In genomic region chr20:50138120-50138478, GRCh38 we compare ENCODE assay signal across 10 cellular contexts. TPM values are rescaled to one million over a fixed set of nuclear protein-coding genes. Genes with fewer than 3 reads are reported as not detected.
DNase-seq lines count a peak whose midpoint lies in the region; ATAC-seq and TF ChIP-seq lines count a peak whose summit lies in the region.
"Had no signal": no experiment of that assay in that cellular context is flagged by ENCODE, and none has a peak within 500 bp of the region (broad histone marks: within the 10 kb centered on the region; RNA-seq: fewer than 3 reads in every experiment).

No MANE protein-coding gene starts in this region.

- no peak for TF ChIP-seq RAD21 in liver (IDR thresholded peaks at IDR 0.05)

- H3K27me3 Mint-ChIP-seq in central memory CD8-positive, alpha-beta T cell = no peaks in the 10 kb centered on the region
- H3K27me3 Mint-ChIP-seq in activated naive CD4-positive, alpha-beta T cell treated with anti-CD3 and anti-CD28 coated beads, Interleukin-2, amount 10 ng/mL, durations not matched to agents 7 days and 5 days = no peaks in the 10 kb centered on the region

- H3K27ac ChIP-seq in PC-9 (peak overlapping the region; percentile 0; the same call in 1 of the 2 replicates), liver (ENCODE audit: low read depth in 1 of 2, low read length in 2 of 2) (peak overlapping the region; percentile 81 to 88), suprapubic skin (peak overlapping the region; percentile 80)

- no peak overlapping the region for H2AFZ ChIP-seq in PC-9

- peaks cover 28% of the 10 kb centered on the region for H3K4me1 Mint-ChIP-seq in central memory CD8-positive, alpha-beta T cell
- peaks cover 14% of the 10 kb centered on the region for H3K4me1 Mint-ChIP-seq in activated naive CD4-positive, alpha-beta T cell treated with anti-CD3 and anti-CD28 coated beads, Interleukin-2, amount 10 ng/mL, durations not matched to agents 7 days and 5 days

- H3K36me3 Mint-ChIP-seq in central memory CD8-positive, alpha-beta T cell (ENCODE audit: insufficient read depth) = peaks cover 23% of the 10 kb centered on the region
- H3K36me3 Mint-ChIP-seq in activated naive CD4-positive, alpha-beta T cell treated with anti-CD3 and anti-CD28 coated beads, Interleukin-2, amount 10 ng/mL, durations not matched to agents 7 days and 5 days = peaks cover 44% of the 10 kb centered on the region

- BruUV-seq in PC-9 (replicated peaks; lab: Mats Ljungman, UMichigan) = no TSS peak

- no peak for TF ChIP-seq POLR2A in suprapubic skin (IDR thresholded peaks at IDR 0.05)

- no peak overlapping the region for H3K4me3 ChIP-seq in PC-9
- H3K4me3 ChIP-seq in liver (ENCODE audit: low read depth in 1 of 3, low read length in 3 of 3) = no peak overlapping the region
- no peak overlapping the region for H3K4me3 ChIP-seq in suprapubic skin

- H3K9me3 ChIP-seq in PC-9 (ENCODE audit: insufficient read depth, low read depth) (no peaks in the 10 kb centered on the region), liver (ENCODE audit: control insufficient read depth in 4 of 4, low read length in 3 of 4) (no peaks in the 10 kb centered on the region), suprapubic skin (no peaks in the 10 kb centered on the region)

- H3K9ac ChIP-seq in liver (ENCODE audit: low read depth in 1 of 2, low read length in 2 of 2) = peak overlapping the region in 1 of 2 donors; percentile 57

- H3K36me3 ChIP-seq in PC-9 (ENCODE audit: low read depth) = peaks cover 22% of the 10 kb centered on the region; the same call in 1 of the 2 replicates
- peaks cover 3 to 5% (median 4%) of the 10 kb centered on the region in 4 donors for H3K36me3 ChIP-seq in liver (ENCODE audit: control insufficient read depth in 4 of 4, insufficient read depth in 3 of 4, low read depth in 1 of 4, low read length in 3 of 4)
- H3K36me3 ChIP-seq in suprapubic skin = peaks cover 47% of the 10 kb centered on the region

- no peak overlapping the region for H3K4me3 Mint-ChIP-seq in central memory CD8-positive, alpha-beta T cell
- H3K4me3 Mint-ChIP-seq in activated naive CD4-positive, alpha-beta T cell treated with anti-CD3 and anti-CD28 coated beads, Interleukin-2, amount 10 ng/mL, durations not matched to agents 7 days and 5 days = no peak overlapping the region

- intact Hi-C loops in PC-9 (cut with micrococcal nuclease; ENCODE audit: unreplicated experiment) = no loop called here

- H3K79me2 ChIP-seq in PC-9 (ENCODE audit: low read depth) = peaks cover 53% of the 10 kb centered on the region

- no peak for ATAC-seq in central memory CD8-positive, alpha-beta T cell (replicated peaks; ENCODE audit: extremely low read depth, poor library complexity, severe bottlenecking)
- ATAC-seq in GM21515 (IDR thresholded peaks at IDR 0.05; ENCODE audit: unreplicated experiment) (no peak), GM18519 (IDR thresholded peaks at IDR 0.05; ENCODE audit: low FRiP score, unreplicated experiment) (no peak)

- no peaks in the 10 kb centered on the region for H3K9me2 ChIP-seq in PC-9 (ENCODE audit: insufficient read depth)

- H3K27ac Mint-ChIP-seq in central memory CD8-positive, alpha-beta T cell (ENCODE audit: low read depth) = peak overlapping the region; percentile 62
- no peak overlapping the region for H3K27ac Mint-ChIP-seq in activated naive CD4-positive, alpha-beta T cell treated with anti-CD3 and anti-CD28 coated beads, Interleukin-2, amount 10 ng/mL, durations not matched to agents 7 days and 5 days

- H3K9me3 Mint-ChIP-seq in central memory CD8-positive, alpha-beta T cell = no peaks in the 10 kb centered on the region
- no peaks in the 10 kb centered on the region for H3K9me3 Mint-ChIP-seq in activated naive CD4-positive, alpha-beta T cell treated with anti-CD3 and anti-CD28 coated beads, Interleukin-2, amount 10 ng/mL, durations not matched to agents 7 days and 5 days

- POLR2A ChIA-PET in PC-9 (lab: Charles Lee; ENCODE audit: unreplicated experiment) = no interaction called here

- H3K27me3 ChIP-seq in PC-9 (ENCODE audit: insufficient read depth, low read depth) (no peaks in the 10 kb centered on the region), liver (ENCODE audit: control insufficient read depth in 4 of 4, insufficient read depth in 4 of 4, low read length in 3 of 4) (no peaks in the 10 kb centered on the region), suprapubic skin (no peaks in the 10 kb centered on the region)

- H4K20me1 ChIP-seq in PC-9 (ENCODE audit: insufficient read depth) = 0 out of 2 replicates have a peak, but pooled peaks cover 3% of the 10 kb centered on the region

- H3F3A ChIP-seq in PC-9 (ENCODE audit: insufficient read depth, low read depth) = peaks cover 10% of the 10 kb centered on the region; the same call in 1 of the 2 replicates

- TF ChIP-seq CTCF in PC-9 (conservative IDR thresholded peaks at IDR 0.05) = no peak
- TF ChIP-seq CTCF in liver (IDR thresholded peaks at IDR 0.05; ENCODE audit: low read depth, low read length, missing input control) = no peak
- TF ChIP-seq CTCF in suprapubic skin (IDR thresholded peaks at IDR 0.05) = no peak

- DNase-seq in PC-9 (no peak), suprapubic skin (ENCODE audit: low spot score in 2 of 2) (no peak), amniotic stem cell (lab: John Stamatoyannopoulos, UW) (no peak)
- no peak for DNase-seq in central memory CD8-positive, alpha-beta T cell (ENCODE audit: low spot score in 2 of 2)
- no peak for DNase-seq in activated naive CD4-positive, alpha-beta T cell treated with anti-CD3 and anti-CD28 coated beads, Interleukin-2, amount 10 ng/mL, durations not matched to agents 7 days and 5 days
- DNase-seq: Karpas-422, OCI-M1 had no signal

- CTCF ChIA-PET in PC-9 (lab: Charles Lee) = no interaction called here
- CTCF ChIA-PET in activated naive CD4-positive, alpha-beta T cell treated with anti-CD3 and anti-CD28 coated beads, Interleukin-2, amount 10 ng/mL, durations not matched to agents 7 days and 5 days (lab: Charles Lee) = interaction anchor here (1.0 kb wide), 1 partner anchor 18 kb away, joined by 4 read pairs; no protein-coding TSS in a partner anchor

- peaks cover 20% of the 10 kb centered on the region for H3K4me1 ChIP-seq in PC-9 (replicated peaks; ENCODE audit: insufficient read depth)
- peaks cover 21 to 37% (median 27%) of the 10 kb centered on the region in 4 donors for H3K4me1 ChIP-seq in liver (ENCODE audit: control insufficient read depth in 4 of 4, insufficient read depth in 4 of 4, low read length in 3 of 4)
- H3K4me1 ChIP-seq in suprapubic skin = peaks cover 72% of the 10 kb centered on the region

- WGBS in liver = 49% methylated on average over 5 of the region's 5 CpGs
- WGBS in suprapubic skin = 50% methylated on average over 3 of the region's 5 CpGs

- TF ChIP-seq EP300 in suprapubic skin (IDR thresholded peaks at IDR 0.05) = no peak

- H3K4me2 ChIP-seq in PC-9 = no peak overlapping the region

TF ChIP-seq in liver, 16 proteins besides CTCF, POLR2A, EP300 and RAD21 (continues in another document):
- no peak for TF ChIP-seq FOXA2 (IDR thresholded peaks at IDR 0.05)
- peak in 1 of 2 donors; percentile 44 for TF ChIP-seq RXRA (IDR thresholded peaks at IDR 0.05)
- TF ChIP-seq HNF4A (conservative IDR thresholded peaks at IDR 0.05) = peak; percentile 45 to 75
- TF ChIP-seq, protein P1, sequence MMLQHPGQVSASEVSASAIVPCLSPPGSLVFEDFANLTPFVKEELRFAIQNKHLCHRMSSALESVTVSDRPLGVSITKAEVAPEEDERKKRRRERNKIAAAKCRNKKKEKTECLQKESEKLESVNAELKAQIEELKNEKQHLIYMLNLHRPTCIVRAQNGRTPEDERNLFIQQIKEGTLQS (IDR thresholded peaks at IDR 0.05) = peak; percentile 86
- TF ChIP-seq, protein P2, sequence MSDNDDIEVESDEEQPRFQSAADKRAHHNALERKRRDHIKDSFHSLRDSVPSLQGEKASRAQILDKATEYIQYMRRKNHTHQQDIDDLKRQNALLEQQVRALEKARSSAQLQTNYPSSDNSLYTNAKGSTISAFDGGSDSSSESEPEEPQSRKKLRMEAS (IDR thresholded peaks at IDR 0.05) = no peak
- TF ChIP-seq EGR1 (IDR thresholded peaks at IDR 0.05; ENCODE audit: low read depth in 2 of 2) = no peak
- no peak for TF ChIP-seq TAF1 (conservative IDR thresholded peaks at IDR 0.05)
- peak; percentile 55 for TF ChIP-seq NR2F2 (IDR thresholded peaks at IDR 0.05)
- TF ChIP-seq, protein P3, sequence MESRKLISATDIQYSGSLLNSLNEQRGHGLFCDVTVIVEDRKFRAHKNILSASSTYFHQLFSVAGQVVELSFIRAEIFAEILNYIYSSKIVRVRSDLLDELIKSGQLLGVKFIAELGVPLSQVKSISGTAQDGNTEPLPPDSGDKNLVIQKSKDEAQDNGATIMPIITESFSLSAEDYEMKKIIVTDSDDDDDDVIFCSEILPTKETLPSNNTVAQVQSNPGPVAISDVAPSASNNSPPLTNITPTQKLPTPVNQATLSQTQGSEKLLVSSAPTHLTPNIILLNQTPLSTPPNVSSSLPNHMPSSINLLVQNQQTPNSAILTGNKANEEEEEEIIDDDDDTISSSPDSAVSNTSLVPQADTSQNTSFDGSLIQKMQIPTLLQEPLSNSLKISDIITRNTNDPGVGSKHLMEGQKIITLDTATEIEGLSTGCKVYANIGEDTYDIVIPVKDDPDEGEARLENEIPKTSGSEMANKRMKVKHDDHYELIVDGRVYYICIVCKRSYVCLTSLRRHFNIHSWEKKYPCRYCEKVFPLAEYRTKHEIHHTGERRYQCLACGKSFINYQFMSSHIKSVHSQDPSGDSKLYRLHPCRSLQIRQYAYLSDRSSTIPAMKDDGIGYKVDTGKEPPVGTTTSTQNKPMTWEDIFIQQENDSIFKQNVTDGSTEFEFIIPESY (IDR thresholded peaks at IDR 0.05) = no peak
- TF ChIP-seq SP1 (IDR thresholded peaks at IDR 0.05) = peak; percentile 21
- no peak for TF ChIP-seq JUND (IDR thresholded peaks at IDR 0.05)
- no peak for TF ChIP-seq FOXA1 (IDR thresholded peaks at IDR 0.05)
- peak in 1 of 2 donors; percentile 4 for TF ChIP-seq GABPA (IDR thresholded peaks at IDR 0.05 in 1 of 2, conservative IDR thresholded peaks at IDR 0.05 in 1 of 2)
- TF ChIP-seq YY1 (IDR thresholded peaks at IDR 0.05) = peak; percentile 60
- TF ChIP-seq HNF4G (IDR thresholded peaks at IDR 0.05) = peak; percentile 50

RNA-seq across cellular contexts. Expression of gene PEDS1, which starts 15.4 kb away (rescaled TPM):
- total RNA-seq in PC-9 (2021) (34.8 and 37.7 TPM in 2 replicates), liver (1 to 10 TPM; 4.8 to 6.5 TPM), suprapubic skin (10 to 100 TPM; 30.5 to 82.2 (median 57.3) TPM)
- 10 to 100 TPM; 10.7 to 19.3 TPM for polyA plus RNA-seq in liver

RNA-seq across cellular contexts. Expression of gene UBE2V1, which starts 25.1 kb away (rescaled TPM):
- total RNA-seq in PC-9 (2021) (137 and 174 TPM in 2 replicates), liver (10 to 100 TPM; 27.9 to 29.7 TPM), suprapubic skin (100 to 1,000 TPM in 2 of 4 donors, 10 to 100 TPM in 2; 80.5 to 162 (median 99.0) TPM)
- 10 to 100 TPM; 38.8 to 53.0 TPM for polyA plus RNA-seq in liver

RNA-seq across cellular contexts. Expression of gene CEBPB, which starts 52.5 kb away (rescaled TPM):
- 112 and 117 TPM in 2 replicates for total RNA-seq in PC-9 (2021)
- total RNA-seq in liver = 10 to 100 TPM; 21.3 to 61.8 TPM
- 10 to 100 TPM; 19.7 to 37.0 TPM for polyA plus RNA-seq in liver
- 10 to 100 TPM; 43.2 to 83.9 (median 69.2) TPM for total RNA-seq in suprapubic skin

Comparison
In these comparisons a context has a peak if more than half of its experiments do, and no peak if none do; other contexts are left out.
1. H3K27ac ChIP-seq: peak in every context shown above with its lines; median percentile 84 in liver; 80 in suprapubic skin; 0 in PC-9.